In genomic region chr2:237577458-237577857, GRCh38 we compare ENCODE assay signal across 25 cellular contexts. TPM values are rescaled to one million over a fixed set of nuclear protein-coding genes. Genes with fewer than 3 reads are reported as not detected.
DNase-seq lines count a peak whose midpoint lies in the region; ATAC-seq, FAIRE-seq and TF ChIP-seq lines count a peak whose summit lies in the region.
"Had no signal": no experiment of that assay in that cellular context is flagged by ENCODE, and none has a peak within 500 bp of the region (broad histone marks: within the 10 kb centered on the region; RNA-seq: fewer than 3 reads in every experiment).

No MANE protein-coding gene starts in this region.

- H4K91ac ChIP-seq in H1 (replicated peaks; ENCODE audit: insufficient read length, low read length) = no peak overlapping the region

- H4K20me1 ChIP-seq in H1 (replicated peaks in 1 of 2; ENCODE audit: control insufficient read depth in 1 of 2, insufficient read depth in 2 of 2, low read length in 2 of 2) = peaks cover 2 to 3% of the 10 kb centered on the region in 2 experiments

- no peaks in the 10 kb centered on the region for H3K9me3 ChIP-seq in H1 (ENCODE audit: insufficient read depth in 2 of 2, low read depth in 1 of 2, low read length in 1 of 2)
- H3K9me3 ChIP-seq in lower lobe of right lung = no peaks in the 10 kb centered on the region
- no peaks in the 10 kb centered on the region for H3K9me3 ChIP-seq in upper lobe of right lung
- H3K9me3 ChIP-seq: A549; BE2C; BLaER1 treated with 17β-estradiol and CSF1 and Interleukin-3, amounts not matched to agents 10 nM and 100 nM had no signal

- DNase-seq in WTC11 (ENCODE audit: low spot score) = no peak
- no peak for DNase-seq in H1 (ENCODE audit: low read depth in 1 of 2, low spot score in 2 of 2)
- peak; percentile 30 for DNase-seq in lower lobe of right lung
- DNase-seq in upper lobe of right lung = peak; percentile 42
- no peak for DNase-seq in activated naive CD4-positive, alpha-beta T cell treated with anti-CD3 and anti-CD28 coated beads, Interleukin-2, amount 10 ng/mL, durations not matched to agents 7 days and 5 days
- DNase-seq in DMS79 (lab: John Stamatoyannopoulos, UW) = no peak
- DNase-seq: 8988T; ACHN; AML-193; BE2C; CD4-positive, alpha-beta T cell; DMS 273 treated with DMSO at 0.1 percent for 48 hours; DMS79 treated with DMSO at 0.1 percent for 48 hours; GOT3; H7; HCEC 1CT had no signal

- H3K9ac ChIP-seq in H1 (replicated peaks in 1 of 4; ENCODE audit: extremely low read depth in 1 of 4, low read depth in 3 of 4, low read length in 3 of 4) = no peak overlapping the region
- H3K9ac ChIP-seq: BLaER1 treated with 17β-estradiol and CSF1 and Interleukin-3, amounts not matched to agents 10 nM and 100 nM had no signal

- intact Hi-C loops in lower lobe of right lung (cut with DNase I) (no loop called here), upper lobe of right lung (cut with DNase I) (loop anchor here (5.0 kb wide), 1 partner anchor 170 kb away; no protein-coding TSS in a partner anchor)

- 95% methylated on average over 10 of the region's 10 CpGs; no CpG with 5 or more reads in 1 of the 2 experiments for WGBS in H1 (ENCODE audit: extremely low coverage in 1 of 2, insufficient coverage in 1 of 2, insufficient read length in 1 of 2, insufficient replicate concordance in 2 of 2, low coverage in 1 of 2, low lambda C conversion rate in 2 of 2, missing lambda C conversion rate in 1 of 2), 2 experiments

- TF ChIP-seq POLR2A in H1 (IDR thresholded peaks at IDR 0.05; ENCODE audit: control extremely low read depth in 1 of 2, low read depth in 2 of 2, low read length in 2 of 2) = no peak

- H4K5ac ChIP-seq in H1 (ENCODE audit: insufficient read length, low read depth, low read length) = no peak overlapping the region

- ATAC-seq in WTC11 = no peak
- no peak for ATAC-seq in lower lobe of right lung
- ATAC-seq in upper lobe of right lung = no peak
- no peak for ATAC-seq in HG02759 (IDR thresholded peaks at IDR 0.05; ENCODE audit: unreplicated experiment)
- ATAC-seq: A549 had no signal

- no peaks in the 10 kb centered on the region for H3K9me3 Mint-ChIP-seq in WTC11
- H3K9me3 Mint-ChIP-seq in activated naive CD4-positive, alpha-beta T cell treated with anti-CD3 and anti-CD28 coated beads, Interleukin-2, amount 10 ng/mL, durations not matched to agents 7 days and 5 days = no peaks in the 10 kb centered on the region
- H3K9me3 Mint-ChIP-seq: CD14-positive monocyte; CD4-positive, alpha-beta T cell; CD8-positive, alpha-beta memory T cell had no signal

- no peak overlapping the region for H3K4ac ChIP-seq in H1 (replicated peaks; ENCODE audit: insufficient read length, low read depth, low read length)

- peak overlapping the region; percentile 28; the same call in 1 of the 2 replicates for H4K8ac ChIP-seq in H1 (ENCODE audit: extremely low read depth, insufficient read depth, low read length)

- POLR2A ChIA-PET in WTC11 (lab: Charles Lee) (no interaction called here), H1 (lab: Charles Lee; ENCODE audit: partially characterized antibody) (interaction anchor here (1.2 to 1.8 kb wide), 3 partner anchors 8 to 49 kb away, joined by 3 to 8 read pairs (median 4); partner anchors contain the start of gene LRRFIP1)

- no peaks in the 10 kb centered on the region; the same call in 1 of the 2 replicates for H3K79me1 ChIP-seq in H1 (ENCODE audit: low read depth, low read length)

- no peak overlapping the region for H3K4me2 ChIP-seq in H1 (ENCODE audit: insufficient read depth in 1 of 2, low read depth in 2 of 2, low read length in 2 of 2)
- H3K4me2 ChIP-seq: A549; BLaER1 treated with 17β-estradiol and CSF1 and Interleukin-3, amounts not matched to agents 10 nM and 100 nM had no signal

- no peak overlapping the region for H3K4me3 Mint-ChIP-seq in WTC11
- no peak overlapping the region for H3K4me3 Mint-ChIP-seq in activated naive CD4-positive, alpha-beta T cell treated with anti-CD3 and anti-CD28 coated beads, Interleukin-2, amount 10 ng/mL, durations not matched to agents 7 days and 5 days
- H3K4me3 Mint-ChIP-seq: CD14-positive monocyte; CD4-positive, alpha-beta T cell; CD8-positive, alpha-beta memory T cell had no signal

- no peak overlapping the region for H2AK5ac ChIP-seq in H1 (ENCODE audit: low read depth, low read length)

- CTCF ChIA-PET in WTC11 (lab: Charles Lee) (interaction anchor here (2.0 kb wide), 1 partner anchor 65 kb away, joined by 6 read pairs; no protein-coding TSS in a partner anchor), H1 (lab: Charles Lee; ENCODE audit: partially characterized antibody) (interaction anchor here (1.2 to 8.1 kb wide), 4 partner anchors 13 to 109 kb away, joined by 3 to 107 read pairs (median 4); partner anchors contain the start of gene RAB17)
- CTCF ChIA-PET in activated naive CD4-positive, alpha-beta T cell treated with anti-CD3 and anti-CD28 coated beads, Interleukin-2, amount 10 ng/mL, durations not matched to agents 7 days and 5 days (lab: Charles Lee) = interaction anchor here (7.9 kb wide), 1 partner anchor 66 kb away, joined by 215 read pairs; no protein-coding TSS in a partner anchor

- H3K4me1 Mint-ChIP-seq in WTC11 = peaks cover 36% of the 10 kb centered on the region
- H3K4me1 Mint-ChIP-seq in activated naive CD4-positive, alpha-beta T cell treated with anti-CD3 and anti-CD28 coated beads, Interleukin-2, amount 10 ng/mL, durations not matched to agents 7 days and 5 days = peaks cover 4% of the 10 kb centered on the region
- H3K4me1 Mint-ChIP-seq: CD14-positive monocyte; CD8-positive, alpha-beta memory T cell had no signal

- H3K27me3 Mint-ChIP-seq in WTC11 (ENCODE audit: low read depth) = no peaks in the 10 kb centered on the region
- H3K27me3 Mint-ChIP-seq in activated naive CD4-positive, alpha-beta T cell treated with anti-CD3 and anti-CD28 coated beads, Interleukin-2, amount 10 ng/mL, durations not matched to agents 7 days and 5 days = peaks cover 16% of the 10 kb centered on the region

- H3K27ac ChIP-seq in H1 (ENCODE audit: low read depth, low read length) = no peak overlapping the region
- no peak overlapping the region for H3K27ac ChIP-seq in lower lobe of right lung
- H3K27ac ChIP-seq in upper lobe of right lung = no peak overlapping the region
- H3K27ac ChIP-seq: A549; BLaER1 treated with 17β-estradiol and CSF1 and Interleukin-3, amounts not matched to agents 10 nM and 100 nM had no signal

- TF ChIP-seq EP300 in H1 (IDR thresholded peaks at IDR 0.05; ENCODE audit: borderline replicate concordance in 1 of 2, low read depth in 2 of 2, low read length in 2 of 2) = no peak

- no peak for TF ChIP-seq RAD21 in H1 (IDR thresholded peaks at IDR 0.05 in 1 of 2, conservative IDR thresholded peaks at IDR 0.05 in 1 of 2; ENCODE audit: low read depth in 2 of 2, low read length in 2 of 2)

- peaks cover 36% of the 10 kb centered on the region for H3K36me3 Mint-ChIP-seq in WTC11
- H3K36me3 Mint-ChIP-seq in activated naive CD4-positive, alpha-beta T cell treated with anti-CD3 and anti-CD28 coated beads, Interleukin-2, amount 10 ng/mL, durations not matched to agents 7 days and 5 days = no peaks in the 10 kb centered on the region
- H3K36me3 Mint-ChIP-seq: CD14-positive monocyte; CD8-positive, alpha-beta memory T cell had no signal

- no peak overlapping the region for H3K14ac ChIP-seq in H1 (ENCODE audit: insufficient read length)

- H3K27me3 ChIP-seq in H1 (replicated peaks in 1 of 4; ENCODE audit: control insufficient read depth in 3 of 4, extremely low read depth in 1 of 4, insufficient read depth in 3 of 4, low read length in 3 of 4) = no peaks in the 10 kb centered on the region
- H3K27me3 ChIP-seq in lower lobe of right lung (ENCODE audit: low read depth) = no peaks in the 10 kb centered on the region
- no peaks in the 10 kb centered on the region for H3K27me3 ChIP-seq in upper lobe of right lung
- H3K27me3 ChIP-seq: BE2C; BLaER1 treated with 17β-estradiol and CSF1 and Interleukin-3, amounts not matched to agents 10 nM and 100 nM had no signal

- no peak for TF ChIP-seq CTCF in WTC11 (IDR thresholded peaks at IDR 0.05)
- TF ChIP-seq CTCF in H1 (IDR thresholded peaks at IDR 0.05; ENCODE audit: control extremely low read depth in 1 of 3, insufficient read depth in 1 of 3, low read depth in 1 of 3, low read length in 3 of 3) = no peak
- TF ChIP-seq CTCF in lower lobe of right lung (IDR thresholded peaks at IDR 0.05) = no peak
- no peak for TF ChIP-seq CTCF in upper lobe of right lung (IDR thresholded peaks at IDR 0.05)

- no peak overlapping the region for H2AFZ ChIP-seq in H1 (ENCODE audit: low read length)

- H2BK20ac ChIP-seq in H1 (ENCODE audit: low read length) = no peak overlapping the region

- H3K4me1 ChIP-seq in H1 (replicated peaks in 1 of 4; ENCODE audit: control insufficient read depth in 3 of 4, insufficient read depth in 4 of 4, low read length in 3 of 4) (peaks cover 0 to 14% (median 8%) of the 10 kb centered on the region in 4 experiments; a peak in 5 of 7 replicates), lower lobe of right lung (peaks cover 24% of the 10 kb centered on the region), upper lobe of right lung (peaks cover 12% of the 10 kb centered on the region)

- no peak overlapping the region for H2BK15ac ChIP-seq in H1 (ENCODE audit: low read length)

- no peak overlapping the region for H3K56ac ChIP-seq in H1 (replicated peaks; ENCODE audit: insufficient read length, low read depth, low read length)

- no peaks in the 10 kb centered on the region; the same call in 1 of the 2 replicates for H3K23me2 ChIP-seq in H1 (ENCODE audit: low read depth, low read length)

- no peak overlapping the region for H2BK12ac ChIP-seq in H1 (ENCODE audit: low read depth, low read length)

- H3K4me3 ChIP-seq in H1 (ENCODE audit: extremely low read depth in 1 of 4, insufficient read depth in 2 of 4, low read depth in 3 of 4, low read length in 4 of 4) (no peak overlapping the region), lower lobe of right lung (no peak overlapping the region), upper lobe of right lung (no peak overlapping the region)
- H3K4me3 ChIP-seq: A549; BLaER1 treated with 17β-estradiol and CSF1 and Interleukin-3, amounts not matched to agents 10 nM and 100 nM had no signal

- peaks cover 0 to 5% (median 1%) of the 10 kb centered on the region in 4 experiments; a peak in 2 of 8 replicates for H3K36me3 ChIP-seq in H1 (ENCODE audit: control insufficient read depth in 2 of 4, insufficient read depth in 4 of 4, low read length in 3 of 4)
- no peaks in the 10 kb centered on the region for H3K36me3 ChIP-seq in lower lobe of right lung
- H3K36me3 ChIP-seq in upper lobe of right lung = peaks cover 11% of the 10 kb centered on the region
- H3K36me3 ChIP-seq: BE2C had no signal

- H2BK120ac ChIP-seq in H1 (replicated peaks; ENCODE audit: low read depth, low read length) = no peak overlapping the region

- no peak overlapping the region for H3K23ac ChIP-seq in H1 (ENCODE audit: insufficient read length)

- H3K79me2 ChIP-seq in H1 (ENCODE audit: control insufficient read depth in 1 of 2, insufficient read depth in 2 of 2, low read length in 2 of 2) = no peaks in the 10 kb centered on the region

- no peak overlapping the region for H2BK5ac ChIP-seq in H1 (ENCODE audit: low read depth, low read length)

- FAIRE-seq in H1 (lab: Jason Lieb, UNC) = no peak
- FAIRE-seq: A549, D721Med, GM12892 had no signal

- H3K27ac Mint-ChIP-seq in WTC11 = peak overlapping the region; percentile 53; the same call in 1 of the 2 replicates
- no peak overlapping the region for H3K27ac Mint-ChIP-seq in activated naive CD4-positive, alpha-beta T cell treated with anti-CD3 and anti-CD28 coated beads, Interleukin-2, amount 10 ng/mL, durations not matched to agents 7 days and 5 days
- H3K27ac Mint-ChIP-seq: CD14-positive monocyte; CD4-positive, alpha-beta T cell had no signal

- no peak overlapping the region for H3K18ac ChIP-seq in H1 (ENCODE audit: extremely low read depth, low read length)

RNA-seq across cellular contexts. Expression of gene PRLH, which starts 11.1 kb away (rescaled TPM):
- total RNA-seq in WTC11 (2021) (not detected in 3 replicates), lower lobe of right lung (not detected), upper lobe of right lung (not detected)
- not detected in 2 replicates for total RNA-seq in H1 (2021; fragmentation: NEBNext Ultra II Directional; extraction: Animal tissue kit (Norgen Biotek cat#: 25700))
- not detected in 2 replicates for polyA plus RNA-seq in H1 (2011; rRNA removed)
- not detected for polyA plus RNA-seq in H1 (2011; cell fraction: cytosol; rRNA removed)
- not detected for polyA plus RNA-seq in H1 (2011; cell fraction: nucleus; rRNA removed)
- polyA plus RNA-seq in H1 (2012, experiment 1 of 2) = not detected in 4 replicates
- not detected for polyA plus RNA-seq in H1 (2012, experiment 2 of 2)
- not detected for polyA plus RNA-seq in H1 (2013, experiment 1 of 2)
- not detected for polyA plus RNA-seq in H1 (2013, experiment 2 of 2)
- polyA minus RNA-seq in H1 (2011; rRNA and poly(A)+ RNA removed) = not detected in 2 replicates
- polyA minus RNA-seq in H1 (2011; cell fraction: cytosol; rRNA and poly(A)+ RNA removed) = not detected
- not detected for polyA minus RNA-seq in H1 (2011; cell fraction: nucleus; rRNA and poly(A)+ RNA removed)
- total RNA-seq: CD4-positive, alpha-beta T cell; CD8-positive, alpha-beta memory T cell; Daoy; G401; H7 had no signal
- polyA plus RNA-seq: A549; CD14-positive monocyte; CD8-positive, alpha-beta memory T cell had no signal

RNA-seq across cellular contexts. Expression of gene RAB17, which starts 13.1 kb away (rescaled TPM):
- total RNA-seq in WTC11 (2021) (134 to 140 TPM (median 137 TPM) in 3 replicates), lower lobe of right lung (60.1 TPM), upper lobe of right lung (50.9 TPM)
- total RNA-seq in H1 (2021; fragmentation: NEBNext Ultra II Directional; extraction: Animal tissue kit (Norgen Biotek cat#: 25700)) = 83.4 and 83.8 TPM in 2 replicates
- 42.6 and 61.3 TPM in 2 replicates for polyA plus RNA-seq in H1 (2011; rRNA removed)
- polyA plus RNA-seq in H1 (2011; cell fraction: cytosol; rRNA removed) = 101 TPM
- 167 TPM for polyA plus RNA-seq in H1 (2011; cell fraction: nucleus; rRNA removed)
- polyA plus RNA-seq in H1 (2012, experiment 1 of 2) = 84.7 to 102 TPM (median 94.1 TPM) in 4 replicates
- polyA plus RNA-seq in H1 (2012, experiment 2 of 2) = 63.0 TPM
- polyA plus RNA-seq in H1 (2013, experiment 1 of 2) = 232 TPM
- 228 TPM for polyA plus RNA-seq in H1 (2013, experiment 2 of 2)
- polyA minus RNA-seq in H1 (2011; rRNA and poly(A)+ RNA removed) = 46.1 and 50.2 TPM in 2 replicates
- polyA minus RNA-seq in H1 (2011; cell fraction: cytosol; rRNA and poly(A)+ RNA removed) = 25.8 TPM
- 47.1 TPM for polyA minus RNA-seq in H1 (2011; cell fraction: nucleus; rRNA and poly(A)+ RNA removed)
- total RNA-seq: CD4-positive, alpha-beta T cell; CD8-positive, alpha-beta memory T cell; G401 had no signal
- polyA plus RNA-seq: CD8-positive, alpha-beta memory T cell had no signal

RNA-seq across cellular contexts. Expression of gene LRRFIP1, which starts 49.9 kb away (rescaled TPM):
- total RNA-seq in WTC11 (2021) = 70.6 to 88.4 TPM (median 71.2 TPM) in 3 replicates
- 68.6 and 75.8 TPM in 2 replicates for total RNA-seq in H1 (2021; fragmentation: NEBNext Ultra II Directional; extraction: Animal tissue kit (Norgen Biotek cat#: 25700))
- polyA plus RNA-seq in H1 (2011; rRNA removed) = 12.1 and 13.8 TPM in 2 replicates
- 25.4 TPM for polyA plus RNA-seq in H1 (2011; cell fraction: cytosol; rRNA removed)
- polyA plus RNA-seq in H1 (2011; cell fraction: nucleus; rRNA removed) = 26.6 TPM
- polyA plus RNA-seq in H1 (2012, experiment 1 of 2) = 33.6 to 61.3 TPM (median 38.1 TPM) in 4 replicates
- 4.3 TPM for polyA plus RNA-seq in H1 (2012, experiment 2 of 2)
- polyA plus RNA-seq in H1 (2013, experiment 1 of 2) = 98.5 TPM
- 87.2 TPM for polyA plus RNA-seq in H1 (2013, experiment 2 of 2)
- polyA minus RNA-seq in H1 (2011; rRNA and poly(A)+ RNA removed) = 18.7 and 22.1 TPM in 2 replicates
- polyA minus RNA-seq in H1 (2011; cell fraction: cytosol; rRNA and poly(A)+ RNA removed) = 18.1 TPM
- polyA minus RNA-seq in H1 (2011; cell fraction: nucleus; rRNA and poly(A)+ RNA removed) = 46.1 TPM
- 180 TPM for total RNA-seq in lower lobe of right lung
- 178 TPM for total RNA-seq in upper lobe of right lung

Comparison
In these comparisons a context has a peak if more than half of its experiments do, and no peak if none do; other contexts are left out.
1. DNase-seq: peak in lower lobe of right lung (single experiment) and upper lobe of right lung (single experiment); none in WTC11 (single experiment), H1 (0 of 2), activated naive CD4-positive, alpha-beta T cell treated with anti-CD3 and anti-CD28 coated beads, Interleukin-2, amount 10 ng/mL, durations not matched to agents 7 days and 5 days (single experiment) and DMS79 (single experiment).